ENCODE assay signal across 1 cellular context in the genomic region with DNA sequence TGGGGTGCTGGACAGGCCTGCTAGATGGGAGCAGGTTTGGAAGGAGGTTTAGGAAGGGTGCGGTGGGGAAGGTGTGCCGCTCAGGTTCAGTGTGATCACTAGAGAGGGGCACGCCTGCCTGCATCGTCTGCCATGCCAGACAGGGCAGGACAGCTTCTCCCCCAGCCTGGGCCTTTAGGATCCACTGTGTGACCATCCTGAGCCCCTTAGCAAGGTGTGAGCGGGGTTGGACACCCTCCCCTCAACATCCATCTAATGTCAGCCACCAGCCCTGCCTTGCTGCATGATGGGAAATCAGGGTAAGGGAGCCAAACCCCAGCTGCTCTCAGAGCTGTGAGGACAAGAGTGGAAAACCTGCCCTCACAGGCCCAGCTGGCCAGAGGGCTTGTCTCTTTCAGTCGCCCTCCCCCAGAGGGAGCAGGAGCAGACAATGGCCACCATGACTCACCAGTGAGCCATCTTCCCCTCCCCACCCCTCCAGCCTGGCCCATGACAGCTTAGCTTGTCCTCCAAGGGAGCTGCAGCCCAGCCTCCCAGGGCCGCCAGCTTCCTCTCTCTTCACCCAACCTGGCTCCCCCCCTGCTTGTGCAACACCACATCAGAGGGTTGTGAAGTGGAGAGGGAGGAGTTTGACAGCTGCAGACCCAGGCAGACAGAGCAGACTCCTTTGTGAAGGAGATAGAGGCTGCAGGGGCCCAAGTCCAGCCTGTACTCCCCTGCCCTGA.
TF ChIP-seq lines count a peak whose summit lies in the region.

No MANE protein-coding gene starts in this region.

TF ChIP-seq in HepG2, 621 proteins besides CTCF, POLR2A, EP300 and RAD21 (continues in another document):
- TF ChIP-seq, protein P1, sequence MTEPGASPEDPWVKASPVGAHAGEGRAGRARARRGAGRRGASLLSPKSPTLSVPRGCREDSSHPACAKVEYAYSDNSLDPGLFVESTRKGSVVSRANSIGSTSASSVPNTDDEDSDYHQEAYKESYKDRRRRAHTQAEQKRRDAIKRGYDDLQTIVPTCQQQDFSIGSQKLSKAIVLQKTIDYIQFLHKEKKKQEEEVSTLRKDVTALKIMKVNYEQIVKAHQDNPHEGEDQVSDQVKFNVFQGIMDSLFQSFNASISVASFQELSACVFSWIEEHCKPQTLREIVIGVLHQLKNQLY (CRISPR knock-in tag; IDR thresholded peaks at IDR 0.05), result 0 out of 2 replicates have a peak, but pooled peaks have one; percentile 46
- peak; percentile 23; the same call in 1 of the 2 replicates for TF ChIP-seq ZNF335 (CRISPR knock-in tag; IDR thresholded peaks at IDR 0.05)
- peak; percentile 68; the same call in 1 of the 2 replicates for TF ChIP-seq MIER2 (CRISPR knock-in tag; IDR thresholded peaks at IDR 0.05)
- TF ChIP-seq, protein P2, sequence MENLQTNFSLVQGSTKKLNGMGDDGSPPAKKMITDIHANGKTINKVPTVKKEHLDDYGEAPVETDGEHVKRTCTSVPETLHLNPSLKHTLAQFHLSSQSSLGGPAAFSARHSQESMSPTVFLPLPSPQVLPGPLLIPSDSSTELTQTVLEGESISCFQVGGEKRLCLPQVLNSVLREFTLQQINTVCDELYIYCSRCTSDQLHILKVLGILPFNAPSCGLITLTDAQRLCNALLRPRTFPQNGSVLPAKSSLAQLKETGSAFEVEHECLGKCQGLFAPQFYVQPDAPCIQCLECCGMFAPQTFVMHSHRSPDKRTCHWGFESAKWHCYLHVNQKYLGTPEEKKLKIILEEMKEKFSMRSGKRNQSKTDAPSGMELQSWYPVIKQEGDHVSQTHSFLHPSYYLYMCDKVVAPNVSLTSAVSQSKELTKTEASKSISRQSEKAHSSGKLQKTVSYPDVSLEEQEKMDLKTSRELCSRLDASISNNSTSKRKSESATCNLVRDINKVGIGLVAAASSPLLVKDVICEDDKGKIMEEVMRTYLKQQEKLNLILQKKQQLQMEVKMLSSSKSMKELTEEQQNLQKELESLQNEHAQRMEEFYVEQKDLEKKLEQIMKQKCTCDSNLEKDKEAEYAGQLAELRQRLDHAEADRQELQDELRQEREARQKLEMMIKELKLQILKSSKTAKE (CRISPR knock-in tag; IDR thresholded peaks at IDR 0.05; ENCODE audit: borderline replicate concordance), result peak; percentile 89
- TF ChIP-seq FOXP1 (IDR thresholded peaks at IDR 0.05), result no peak
- TF ChIP-seq FOXP1 (CRISPR knock-in tag; IDR thresholded peaks at IDR 0.05), result peak; percentile 31; the same call in 1 of the 2 replicates
- peak; percentile 86 for TF ChIP-seq PHF21A (CRISPR knock-in tag; IDR thresholded peaks at IDR 0.05)
- no peak for TF ChIP-seq GLI4 (CRISPR knock-in tag; IDR thresholded peaks at IDR 0.05; ENCODE audit: borderline replicate concordance)
- TF ChIP-seq ZFP1 (CRISPR knock-in tag; IDR thresholded peaks at IDR 0.05), result peak; percentile 74; the same call in 1 of the 2 replicates
- peak; percentile 75 for TF ChIP-seq ELF3 (CRISPR knock-in tag; IDR thresholded peaks at IDR 0.05)
- TF ChIP-seq ESRRA (CRISPR knock-in tag; IDR thresholded peaks at IDR 0.05; ENCODE audit: low read depth), result no peak; the same call in 1 of the 2 replicates
- TF ChIP-seq FOSL1 (CRISPR knock-in tag; IDR thresholded peaks at IDR 0.05; ENCODE audit: borderline replicate concordance), result peak; percentile 94
- peak; percentile 52; the same call in 1 of the 2 replicates for TF ChIP-seq GATAD1 (CRISPR knock-in tag; IDR thresholded peaks at IDR 0.05)
- peak; percentile 66 for TF ChIP-seq HNF4A (CRISPR knock-in tag; IDR thresholded peaks at IDR 0.05)
- no peak for TF ChIP-seq RFX1 (IDR thresholded peaks at IDR 0.05)
- TF ChIP-seq ZNF556 (CRISPR knock-in tag; IDR thresholded peaks at IDR 0.05; ENCODE audit: borderline replicate concordance), result 0 out of 2 replicates have a peak, but pooled peaks have one; percentile 49
- no peak for TF ChIP-seq ZNF30 (CRISPR knock-in tag; IDR thresholded peaks at IDR 0.05)
- peak; percentile 77 for TF ChIP-seq HNRNPL (IDR thresholded peaks at IDR 0.05; ENCODE audit: low read depth, low read length)
- TF ChIP-seq ZNF761 (CRISPR knock-in tag; conservative IDR thresholded peaks at IDR 0.05), result 0 out of 2 replicates have a peak, but pooled peaks have one; percentile 63
- 0 out of 2 replicates have a peak, but pooled peaks have one; percentile 31 for TF ChIP-seq PITX1 (CRISPR knock-in tag; IDR thresholded peaks at IDR 0.05)
- TF ChIP-seq TGIF2 (CRISPR knock-in tag; IDR thresholded peaks at IDR 0.05), result peak; percentile 97
- 0 out of 2 replicates have a peak, but pooled peaks have one; percentile 39 for TF ChIP-seq ZBTB38 (CRISPR knock-in tag; IDR thresholded peaks at IDR 0.05)
- peak; percentile 45; the same call in 1 of the 2 replicates for TF ChIP-seq ZSCAN9 (CRISPR knock-in tag; IDR thresholded peaks at IDR 0.05; ENCODE audit: borderline replicate concordance)
- peak; percentile 47; the same call in 1 of the 2 replicates for TF ChIP-seq ZFY (CRISPR knock-in tag; IDR thresholded peaks at IDR 0.05)
- no peak for TF ChIP-seq MAFF (IDR thresholded peaks at IDR 0.05; ENCODE audit: low read depth, low read length)
- peak; percentile 83 for TF ChIP-seq SALL1 (CRISPR knock-in tag; IDR thresholded peaks at IDR 0.05)
- TF ChIP-seq, protein P3, sequence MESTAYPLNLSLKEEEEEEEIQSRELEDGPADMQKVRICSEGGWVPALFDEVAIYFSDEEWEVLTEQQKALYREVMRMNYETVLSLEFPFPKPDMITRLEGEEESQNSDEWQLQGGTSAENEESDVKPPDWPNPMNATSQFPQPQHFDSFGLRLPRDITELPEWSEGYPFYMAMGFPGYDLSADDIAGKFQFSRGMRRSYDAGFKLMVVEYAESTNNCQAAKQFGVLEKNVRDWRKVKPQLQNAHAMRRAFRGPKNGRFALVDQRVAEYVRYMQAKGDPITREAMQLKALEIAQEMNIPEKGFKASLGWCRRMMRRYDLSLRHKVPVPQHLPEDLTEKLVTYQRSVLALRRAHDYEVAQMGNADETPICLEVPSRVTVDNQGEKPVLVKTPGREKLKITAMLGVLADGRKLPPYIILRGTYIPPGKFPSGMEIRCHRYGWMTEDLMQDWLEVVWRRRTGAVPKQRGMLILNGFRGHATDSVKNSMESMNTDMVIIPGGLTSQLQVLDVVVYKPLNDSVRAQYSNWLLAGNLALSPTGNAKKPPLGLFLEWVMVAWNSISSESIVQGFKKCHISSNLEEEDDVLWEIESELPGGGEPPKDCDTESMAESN (CRISPR knock-in tag; conservative IDR thresholded peaks at IDR 0.05), result 0 out of 2 replicates have a peak, but pooled peaks have one; percentile 49
- peak; percentile 35; the same call in 1 of the 2 replicates for TF ChIP-seq CREB1 (IDR thresholded peaks at IDR 0.05)
- TF ChIP-seq CREB1 (CRISPR knock-in tag; IDR thresholded peaks at IDR 0.05), result peak; percentile 54; the same call in 1 of the 2 replicates
- peak; percentile 85 for TF ChIP-seq ZNF644 (CRISPR knock-in tag; IDR thresholded peaks at IDR 0.05; ENCODE audit: low read depth)
- no peak for TF ChIP-seq RAD51 (IDR thresholded peaks at IDR 0.05; ENCODE audit: borderline replicate concordance)
- 0 out of 2 replicates have a peak, but pooled peaks have one; percentile 43 for TF ChIP-seq AKAP8 (CRISPR knock-in tag; IDR thresholded peaks at IDR 0.05)
- peak; percentile 52 for TF ChIP-seq HNRNPH1 (optimal IDR thresholded peaks at IDR 0.05; ENCODE audit: low read depth, low read length)
- no peak for TF ChIP-seq THYN1 (CRISPR knock-in tag; IDR thresholded peaks at IDR 0.05; ENCODE audit: borderline replicate concordance, low read depth)
- peak; percentile 95 for TF ChIP-seq TARDBP (CRISPR knock-in tag; IDR thresholded peaks at IDR 0.05)
- TF ChIP-seq, protein P4, sequence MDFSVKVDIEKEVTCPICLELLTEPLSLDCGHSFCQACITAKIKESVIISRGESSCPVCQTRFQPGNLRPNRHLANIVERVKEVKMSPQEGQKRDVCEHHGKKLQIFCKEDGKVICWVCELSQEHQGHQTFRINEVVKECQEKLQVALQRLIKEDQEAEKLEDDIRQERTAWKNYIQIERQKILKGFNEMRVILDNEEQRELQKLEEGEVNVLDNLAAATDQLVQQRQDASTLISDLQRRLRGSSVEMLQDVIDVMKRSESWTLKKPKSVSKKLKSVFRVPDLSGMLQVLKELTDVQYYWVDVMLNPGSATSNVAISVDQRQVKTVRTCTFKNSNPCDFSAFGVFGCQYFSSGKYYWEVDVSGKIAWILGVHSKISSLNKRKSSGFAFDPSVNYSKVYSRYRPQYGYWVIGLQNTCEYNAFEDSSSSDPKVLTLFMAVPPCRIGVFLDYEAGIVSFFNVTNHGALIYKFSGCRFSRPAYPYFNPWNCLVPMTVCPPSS (IDR thresholded peaks at IDR 0.05), result no peak
- TF ChIP-seq, protein P5, sequence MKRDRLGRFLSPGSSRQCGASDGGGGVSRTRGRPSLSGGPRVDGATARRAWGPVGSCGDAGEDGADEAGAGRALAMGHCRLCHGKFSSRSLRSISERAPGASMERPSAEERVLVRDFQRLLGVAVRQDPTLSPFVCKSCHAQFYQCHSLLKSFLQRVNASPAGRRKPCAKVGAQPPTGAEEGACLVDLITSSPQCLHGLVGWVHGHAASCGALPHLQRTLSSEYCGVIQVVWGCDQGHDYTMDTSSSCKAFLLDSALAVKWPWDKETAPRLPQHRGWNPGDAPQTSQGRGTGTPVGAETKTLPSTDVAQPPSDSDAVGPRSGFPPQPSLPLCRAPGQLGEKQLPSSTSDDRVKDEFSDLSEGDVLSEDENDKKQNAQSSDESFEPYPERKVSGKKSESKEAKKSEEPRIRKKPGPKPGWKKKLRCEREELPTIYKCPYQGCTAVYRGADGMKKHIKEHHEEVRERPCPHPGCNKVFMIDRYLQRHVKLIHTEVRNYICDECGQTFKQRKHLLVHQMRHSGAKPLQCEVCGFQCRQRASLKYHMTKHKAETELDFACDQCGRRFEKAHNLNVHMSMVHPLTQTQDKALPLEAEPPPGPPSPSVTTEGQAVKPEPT (CRISPR knock-in tag; IDR thresholded peaks at IDR 0.05; ENCODE audit: low read depth), result 0 out of 2 replicates have a peak, but pooled peaks have one; percentile 42
- TF ChIP-seq ZNF615 (CRISPR knock-in tag; IDR thresholded peaks at IDR 0.05; ENCODE audit: borderline replicate concordance), result no peak
- TF ChIP-seq, protein P6, sequence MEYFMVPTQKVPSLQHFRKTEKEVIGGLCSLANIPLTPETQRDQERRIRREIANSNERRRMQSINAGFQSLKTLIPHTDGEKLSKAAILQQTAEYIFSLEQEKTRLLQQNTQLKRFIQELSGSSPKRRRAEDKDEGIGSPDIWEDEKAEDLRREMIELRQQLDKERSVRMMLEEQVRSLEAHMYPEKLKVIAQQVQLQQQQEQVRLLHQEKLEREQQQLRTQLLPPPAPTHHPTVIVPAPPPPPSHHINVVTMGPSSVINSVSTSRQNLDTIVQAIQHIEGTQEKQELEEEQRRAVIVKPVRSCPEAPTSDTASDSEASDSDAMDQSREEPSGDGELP (IDR thresholded peaks at IDR 0.05; ENCODE audit: borderline replicate concordance, low read depth), result peak; percentile 89; the same call in 1 of the 2 replicates
- TF ChIP-seq MTA1 (CRISPR knock-in tag; IDR thresholded peaks at IDR 0.05; ENCODE audit: borderline replicate concordance), result peak; percentile 82
- TF ChIP-seq IRF2 (CRISPR knock-in tag; IDR thresholded peaks at IDR 0.05), result peak; percentile 69; the same call in 1 of the 2 replicates
- TF ChIP-seq, protein P7, sequence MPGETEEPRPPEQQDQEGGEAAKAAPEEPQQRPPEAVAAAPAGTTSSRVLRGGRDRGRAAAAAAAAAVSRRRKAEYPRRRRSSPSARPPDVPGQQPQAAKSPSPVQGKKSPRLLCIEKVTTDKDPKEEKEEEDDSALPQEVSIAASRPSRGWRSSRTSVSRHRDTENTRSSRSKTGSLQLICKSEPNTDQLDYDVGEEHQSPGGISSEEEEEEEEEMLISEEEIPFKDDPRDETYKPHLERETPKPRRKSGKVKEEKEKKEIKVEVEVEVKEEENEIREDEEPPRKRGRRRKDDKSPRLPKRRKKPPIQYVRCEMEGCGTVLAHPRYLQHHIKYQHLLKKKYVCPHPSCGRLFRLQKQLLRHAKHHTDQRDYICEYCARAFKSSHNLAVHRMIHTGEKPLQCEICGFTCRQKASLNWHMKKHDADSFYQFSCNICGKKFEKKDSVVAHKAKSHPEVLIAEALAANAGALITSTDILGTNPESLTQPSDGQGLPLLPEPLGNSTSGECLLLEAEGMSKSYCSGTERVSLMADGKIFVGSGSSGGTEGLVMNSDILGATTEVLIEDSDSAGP (CRISPR knock-in tag; IDR thresholded peaks at IDR 0.05; ENCODE audit: borderline replicate concordance), result peak; percentile 67; the same call in 1 of the 2 replicates
- peak; percentile 68; the same call in 1 of the 2 replicates for TF ChIP-seq KDM2A (CRISPR knock-in tag; IDR thresholded peaks at IDR 0.05; ENCODE audit: borderline replicate concordance, low read depth)
- TF ChIP-seq POGZ (CRISPR knock-in tag; IDR thresholded peaks at IDR 0.05), result peak; percentile 54; the same call in 1 of the 2 replicates
- TF ChIP-seq THAP11 (CRISPR knock-in tag; IDR thresholded peaks at IDR 0.05), result 0 out of 2 replicates have a peak, but pooled peaks have one; percentile 41
- TF ChIP-seq, protein P8, sequence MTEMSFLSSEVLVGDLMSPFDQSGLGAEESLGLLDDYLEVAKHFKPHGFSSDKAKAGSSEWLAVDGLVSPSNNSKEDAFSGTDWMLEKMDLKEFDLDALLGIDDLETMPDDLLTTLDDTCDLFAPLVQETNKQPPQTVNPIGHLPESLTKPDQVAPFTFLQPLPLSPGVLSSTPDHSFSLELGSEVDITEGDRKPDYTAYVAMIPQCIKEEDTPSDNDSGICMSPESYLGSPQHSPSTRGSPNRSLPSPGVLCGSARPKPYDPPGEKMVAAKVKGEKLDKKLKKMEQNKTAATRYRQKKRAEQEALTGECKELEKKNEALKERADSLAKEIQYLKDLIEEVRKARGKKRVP (CRISPR knock-in tag; IDR thresholded peaks at IDR 0.05), result peak in 1 of 2 experiments; percentile 73; a peak in 2 of 4 replicates
- TF ChIP-seq ZSCAN29 (CRISPR knock-in tag; conservative IDR thresholded peaks at IDR 0.05), result peak; percentile 91
- 0 out of 2 replicates have a peak, but pooled peaks have one; percentile 65 for TF ChIP-seq RXRB (CRISPR knock-in tag; IDR thresholded peaks at IDR 0.05; ENCODE audit: borderline replicate concordance)
- TF ChIP-seq, protein P9, sequence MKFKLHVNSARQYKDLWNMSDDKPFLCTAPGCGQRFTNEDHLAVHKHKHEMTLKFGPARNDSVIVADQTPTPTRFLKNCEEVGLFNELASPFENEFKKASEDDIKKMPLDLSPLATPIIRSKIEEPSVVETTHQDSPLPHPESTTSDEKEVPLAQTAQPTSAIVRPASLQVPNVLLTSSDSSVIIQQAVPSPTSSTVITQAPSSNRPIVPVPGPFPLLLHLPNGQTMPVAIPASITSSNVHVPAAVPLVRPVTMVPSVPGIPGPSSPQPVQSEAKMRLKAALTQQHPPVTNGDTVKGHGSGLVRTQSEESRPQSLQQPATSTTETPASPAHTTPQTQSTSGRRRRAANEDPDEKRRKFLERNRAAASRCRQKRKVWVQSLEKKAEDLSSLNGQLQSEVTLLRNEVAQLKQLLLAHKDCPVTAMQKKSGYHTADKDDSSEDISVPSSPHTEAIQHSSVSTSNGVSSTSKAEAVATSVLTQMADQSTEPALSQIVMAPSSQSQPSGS (CRISPR knock-in tag; IDR thresholded peaks at IDR 0.05), result peak; percentile 57
